Comparison of ENCODE assay signal across 16 cellular contexts in the genomic region with DNA sequence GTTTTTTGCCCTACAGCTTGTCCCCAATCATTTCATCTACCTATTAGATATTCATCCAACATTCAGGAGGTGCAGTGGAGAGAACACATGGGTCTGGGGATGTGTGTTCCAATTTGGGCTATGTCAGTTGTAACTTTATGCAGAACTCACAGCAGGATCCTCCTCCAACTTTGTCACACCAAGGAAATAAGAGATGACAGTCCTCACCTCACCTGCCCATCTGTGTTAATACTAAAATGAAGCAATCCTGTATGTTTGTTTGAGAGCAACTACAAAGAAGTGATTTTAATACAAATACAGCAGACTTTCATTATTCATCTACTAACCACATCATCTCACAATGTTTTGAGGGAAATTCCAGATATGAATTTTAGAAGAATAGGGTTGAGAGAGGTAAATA.
DNase-seq lines count a peak whose midpoint lies in the region; ATAC-seq and FAIRE-seq lines count a peak whose summit lies in the region.
"Had no signal": no experiment of that assay in that cellular context is flagged by ENCODE, and none has a peak within 500 bp of the region (broad histone marks: within the 10 kb centered on the region; RNA-seq: fewer than 3 reads in every experiment).

No MANE protein-coding gene starts in this region.

- no peaks in the 10 kb centered on the region for H3K9me3 Mint-ChIP-seq in T-helper 1 cell treated with Interleukin-12 subunit alpha and Interleukin-12 subunit beta and Interleukin-4 antibody, amounts not matched to agents 30 μg/mL and 1 μg/mL, for 36 hours
- H3K9me3 Mint-ChIP-seq in naive thymus-derived CD8-positive, alpha-beta T cell = no peaks in the 10 kb centered on the region

- peak overlapping the region; percentile 95 for H3K27ac Mint-ChIP-seq in T-helper 1 cell treated with Interleukin-12 subunit alpha and Interleukin-12 subunit beta and Interleukin-4 antibody, amounts not matched to agents 30 μg/mL and 1 μg/mL, for 36 hours
- peak overlapping the region in 9 of 10 donors; percentile 88 to 99 (median 93) for H3K27ac Mint-ChIP-seq in naive thymus-derived CD8-positive, alpha-beta T cell

- H3K27me3 Mint-ChIP-seq in T-helper 1 cell treated with Interleukin-12 subunit alpha and Interleukin-12 subunit beta and Interleukin-4 antibody, amounts not matched to agents 30 μg/mL and 1 μg/mL, for 36 hours (ENCODE audit: low read depth) = no peaks in the 10 kb centered on the region
- no peaks in the 10 kb centered on the region for H3K27me3 Mint-ChIP-seq in naive thymus-derived CD8-positive, alpha-beta T cell

- POLR2A ChIA-PET in naive thymus-derived CD8-positive, alpha-beta T cell (lab: Charles Lee) = interaction anchor here (0.7 to 3.9 kb wide), 2 partner anchors 13 to 94 kb away, joined by 3 to 24 read pairs; no protein-coding TSS in a partner anchor

- ATAC-seq in GM21423 (IDR thresholded peaks at IDR 0.05; ENCODE audit: unreplicated experiment) = peak; percentile 40
- ATAC-seq in naive thymus-derived CD8-positive, alpha-beta T cell = peak; percentile 8 to 10
- no peak for ATAC-seq in GM21381 (IDR thresholded peaks at IDR 0.05; ENCODE audit: unreplicated experiment)
- ATAC-seq in GM21576 (IDR thresholded peaks at IDR 0.05; ENCODE audit: unreplicated experiment) = no peak
- ATAC-seq: HCT116, heart right ventricle had no signal

- H3K4me1 Mint-ChIP-seq in T-helper 1 cell treated with Interleukin-12 subunit alpha and Interleukin-12 subunit beta and Interleukin-4 antibody, amounts not matched to agents 30 μg/mL and 1 μg/mL, for 36 hours (ENCODE audit: low read depth) = peaks cover 56% of the 10 kb centered on the region
- peaks cover 25 to 82% (median 72%) of the 10 kb centered on the region in 4 donors for H3K4me1 Mint-ChIP-seq in naive thymus-derived CD8-positive, alpha-beta T cell

- peaks cover 12% of the 10 kb centered on the region for H3K36me3 Mint-ChIP-seq in T-helper 1 cell treated with Interleukin-12 subunit alpha and Interleukin-12 subunit beta and Interleukin-4 antibody, amounts not matched to agents 30 μg/mL and 1 μg/mL, for 36 hours (ENCODE audit: low read depth)
- H3K36me3 Mint-ChIP-seq in naive thymus-derived CD8-positive, alpha-beta T cell = peaks cover under 1 to 12% (median 8%) of the 10 kb centered on the region in 3 donors

- no peak for DNase-seq in GM18507 (ENCODE audit: extremely low spot score, insufficient read length, low read depth)
- DNase-seq in naive thymus-derived CD8-positive, alpha-beta T cell = no peak
- no peak for DNase-seq in H4 (ENCODE audit: low spot score)
- DNase-seq in HuH-7.5 (ENCODE audit: low spot score) = no peak
- DNase-seq: COR-L47, heart right ventricle, KG1, NCI-H1930, nucleus accumbens, SHP77 treated with DMSO at 0.1 percent for 48 hours, transverse colon had no signal

- H3K4me3 Mint-ChIP-seq in T-helper 1 cell treated with Interleukin-12 subunit alpha and Interleukin-12 subunit beta and Interleukin-4 antibody, amounts not matched to agents 30 μg/mL and 1 μg/mL, for 36 hours = peak overlapping the region; percentile 78
- H3K4me3 Mint-ChIP-seq in naive thymus-derived CD8-positive, alpha-beta T cell = peak overlapping the region; percentile 56 to 88 (median 78)

- FAIRE-seq in GM18507 (lab: Jason Lieb, UNC) = peak; percentile 77

Comparison
In these comparisons a context has a peak if more than half of its experiments do, and no peak if none do; other contexts are left out.
1. ATAC-seq: peak in GM21423 (single experiment) and naive thymus-derived CD8-positive, alpha-beta T cell (2 of 2); none in GM21381 (single experiment) and GM21576 (single experiment).